Comparison of ENCODE assay signal across 1 cellular context in genomic region chr1:109878531-109878930, GRCh38.
TF ChIP-seq lines count a peak whose summit lies in the region.

No MANE protein-coding gene starts in this region.

TF ChIP-seq in H1, 55 proteins besides CTCF, POLR2A, EP300 and RAD21:
- no peak for TF ChIP-seq CHD1 (IDR thresholded peaks at IDR 0.05; ENCODE audit: low read depth, low read length)
- TF ChIP-seq CBX8 (IDR thresholded peaks at IDR 0.05; ENCODE audit: borderline replicate concordance, low read depth, low read length): no peak
- no peak for TF ChIP-seq KDM5A (IDR thresholded peaks at IDR 0.05; ENCODE audit: low read length)
- TF ChIP-seq CHD2 (IDR thresholded peaks at IDR 0.05; ENCODE audit: low read length): no peak
- no peak for TF ChIP-seq SP2 (IDR thresholded peaks at IDR 0.05; ENCODE audit: low read length)
- TF ChIP-seq RBBP5 (IDR thresholded peaks at IDR 0.05; ENCODE audit: borderline replicate concordance, low read depth, low read length): no peak
- no peak for TF ChIP-seq POU5F1 (IDR thresholded peaks at IDR 0.05; ENCODE audit: low read depth, low read length)
- no peak for TF ChIP-seq KDM4A (IDR thresholded peaks at IDR 0.05; ENCODE audit: low read depth, low read length, severe bottlenecking)
- no peak for TF ChIP-seq BACH1 (IDR thresholded peaks at IDR 0.05; ENCODE audit: low read length)
- no peak for TF ChIP-seq GABPA (IDR thresholded peaks at IDR 0.05; ENCODE audit: borderline replicate concordance, insufficient read depth, low read length)
- no peak for TF ChIP-seq RFX5 (IDR thresholded peaks at IDR 0.05; ENCODE audit: borderline replicate concordance, low read depth, low read length)
- no peak for TF ChIP-seq E2F6 (IDR thresholded peaks at IDR 0.05)
- no peak for TF ChIP-seq HDAC6 (IDR thresholded peaks at IDR 0.05; ENCODE audit: low read depth, low read length)
